In the genomic region with DNA sequence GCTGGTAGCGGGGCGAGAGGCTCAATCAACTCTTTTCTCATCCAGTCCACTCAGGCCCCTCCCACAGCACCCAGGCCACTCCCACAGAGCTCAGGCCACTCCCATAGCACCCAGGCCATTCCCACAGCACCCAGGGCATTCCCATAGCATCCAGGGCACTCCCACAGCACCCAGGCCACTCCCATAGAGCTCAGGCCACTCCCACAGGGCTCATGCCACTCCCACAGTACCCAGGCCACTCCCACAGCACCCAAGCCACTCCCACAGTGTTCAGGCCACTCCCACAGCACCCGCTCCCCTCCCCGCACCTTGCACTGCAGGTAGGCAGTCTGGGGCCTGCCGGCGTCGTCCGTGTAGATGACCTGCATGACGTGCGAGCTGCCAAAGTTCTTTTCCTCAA, we compare ENCODE assay signal across 8 cellular contexts. TPM values are rescaled to one million over a fixed set of nuclear protein-coding genes. Genes with fewer than 3 reads are reported as not detected.
DNase-seq lines count a peak whose midpoint lies in the region; ATAC-seq and TF ChIP-seq lines count a peak whose summit lies in the region.
"Not testable (repeated sequence)": the region's sequence is repeated elsewhere in the genome, so short reads cannot be mapped to it uniquely, and the experiment has no call there.

No MANE protein-coding gene starts in this region.

- not testable (repeated sequence) for BruUV-seq in MCF 10A (replicated peaks; lab: Mats Ljungman, UMichigan)

- H3K4me1 Mint-ChIP-seq in MCF 10A (ENCODE audit: insufficient read depth, unreplicated experiment), result not testable (repeated sequence)
- H3K4me1 Mint-ChIP-seq in immature natural killer cell, result peaks cover 6 to 11% of the 10 kb centered on the region in 2 donors

- H3K27me3 ChIP-seq in psoas muscle (ENCODE audit: insufficient read depth in 3 of 3, low read length in 2 of 3), result not testable (repeated sequence)

- not testable (repeated sequence) for H3K36me3 ChIP-seq in psoas muscle (ENCODE audit: insufficient read depth in 1 of 2, low read depth in 1 of 2)

- H3K27me3 Mint-ChIP-seq in MCF 10A (ENCODE audit: insufficient read depth, unreplicated experiment); immature natural killer cell (ENCODE audit: low read depth in 3 of 3): not testable (repeated sequence)

- intact Hi-C loops in MCF 10A (cut with micrococcal nuclease); psoas muscle (cut with DNase I): not testable (repeated sequence)

- TF ChIP-seq CTCF in MCF 10A (IDR thresholded peaks at IDR 0.05; ENCODE audit: unreplicated experiment); psoas muscle (IDR thresholded peaks at IDR 0.05): not testable (repeated sequence)

- H3K4me3 Mint-ChIP-seq in MCF 10A (ENCODE audit: unreplicated experiment); immature natural killer cell: not testable (repeated sequence)

- peak; percentile 30 for ATAC-seq in GM18502 (IDR thresholded peaks at IDR 0.05; ENCODE audit: poor library complexity, unreplicated experiment)
- peak in 3 of 4 donors; percentile 5 to 26 (median 12) for ATAC-seq in psoas muscle

- H3K4me3 ChIP-seq in psoas muscle, result not testable (repeated sequence)

- 28 to 61% (median 47%) methylated on average over 3 to 10 of the region's 10 CpGs for WGBS in psoas muscle, 3 donors

- H3K27ac ChIP-seq in psoas muscle, result not testable (repeated sequence)

- DNase-seq in ACHN, result peak; percentile 36
- DNase-seq in NCI-H460 (ENCODE audit: extremely low read depth, low read depth), result peak; percentile 38
- peak; percentile 30 for DNase-seq in T-helper 9 cell
- peak; percentile 41 for DNase-seq in activated T-cell treated with anti-CD3 and anti-CD28 coated beads for 48 hours (ENCODE audit: low read depth)
- peak; percentile 53 for DNase-seq in MCF 10A (ENCODE audit: unreplicated experiment)
- peak; percentile 38 to 45 (median 44) for DNase-seq in immature natural killer cell
- DNase-seq in psoas muscle, result not testable (repeated sequence)

- POLR2A ChIA-PET in MCF 10A (lab: Yijun Ruan, JAX), result not testable (repeated sequence)

- CTCF ChIA-PET in MCF 10A (lab: Yijun Ruan, JAX), result not testable (repeated sequence)

- not testable (repeated sequence) for H3K9me3 Mint-ChIP-seq in MCF 10A (ENCODE audit: unreplicated experiment); immature natural killer cell

- H3K9me3 ChIP-seq in psoas muscle, result not testable (repeated sequence)

- H3K36me3 Mint-ChIP-seq in MCF 10A (ENCODE audit: insufficient read depth, unreplicated experiment); immature natural killer cell: not testable (repeated sequence)

- not testable (repeated sequence) for H3K4me1 ChIP-seq in psoas muscle

- in situ Hi-C loops in ACHN (cut with HindIII; ENCODE audit: low pct_ligation_motif_present, low pct_unique_long_range_greater_than_20kb, low sequenced_read_pairs), result not testable (repeated sequence)

- not testable (repeated sequence) for H3K27ac Mint-ChIP-seq in MCF 10A (ENCODE audit: low read depth, unreplicated experiment); immature natural killer cell

RNA-seq across cellular contexts. Expression of a gene that starts 8.1 kb away (rescaled TPM):
- 29.9 and 30.5 TPM in 2 replicates for total RNA-seq in NCI-H460 (2014; rRNA removed; shearing (Covaris generic))
- polyA plus RNA-seq in NCI-H460 (2014; cell fraction: nucleus; rRNA removed), result 70.3 and 104 TPM in 2 replicates
- total RNA-seq in MCF 10A (2022) (49.7 and 52.9 TPM in 2 replicates), psoas muscle (10 to 100 TPM; 33.4 to 45.1 (median 38.7) TPM)
- polyA plus RNA-seq in immature natural killer cell (100 to 1,000 TPM; 237 to 306 (median 285) TPM), psoas muscle (10 to 100 TPM; 35.5 to 66.7 (median 53.0) TPM)

RNA-seq across cellular contexts. Expression of a gene that starts 29.0 kb away (rescaled TPM):
- not detected in 2 replicates for total RNA-seq in NCI-H460 (2014; rRNA removed; shearing (Covaris generic))
- 2.7 TPM in 1 of 2 replicates, not detected in the other for polyA plus RNA-seq in NCI-H460 (2014; cell fraction: nucleus; rRNA removed)
- not detected in 2 replicates for total RNA-seq in MCF 10A (2022)
- not detected for polyA plus RNA-seq in immature natural killer cell
- 100 to 1,000 TPM; 214 to 449 (median 298) TPM for total RNA-seq in psoas muscle
- polyA plus RNA-seq in psoas muscle, result 1,000 to 10,000 TPM in 1 of 3 donors, 100 to 1,000 TPM in 2; 285 to 1,581 (median 569) TPM

RNA-seq across cellular contexts. Expression of a gene that starts 38.7 kb away (rescaled TPM):
- not detected in 2 replicates for total RNA-seq in NCI-H460 (2014; rRNA removed; shearing (Covaris generic))
- polyA plus RNA-seq in NCI-H460 (2014; cell fraction: nucleus; rRNA removed), result not detected in 2 replicates
- total RNA-seq in MCF 10A (2022), result not detected in 2 replicates
- under 1 TPM in 1 of 3 donors, not detected in 2; 0.22 TPM for polyA plus RNA-seq in immature natural killer cell
- not detected for total RNA-seq in psoas muscle
- not detected for polyA plus RNA-seq in psoas muscle

RNA-seq across cellular contexts. Expression of a gene that starts 46.0 kb away (rescaled TPM):
- 7.9 and 9.3 TPM in 2 replicates for total RNA-seq in NCI-H460 (2014; rRNA removed; shearing (Covaris generic))
- polyA plus RNA-seq in NCI-H460 (2014; cell fraction: nucleus; rRNA removed), result 29.7 and 36.5 TPM in 2 replicates
- total RNA-seq in MCF 10A (2022), result 19.2 and 22.8 TPM in 2 replicates
- 10 to 100 TPM in 1 of 3 donors, 1 to 10 TPM in 2; 5.1 to 23.3 (median 7.2) TPM for polyA plus RNA-seq in immature natural killer cell
- total RNA-seq in psoas muscle, result 10 to 100 TPM in 3 of 4 donors, 1 to 10 TPM in 1; 7.7 to 13.1 (median 10.4) TPM
- 1 to 10 TPM; 7.1 to 9.6 (median 7.1) TPM for polyA plus RNA-seq in psoas muscle

Comparison
In these comparisons a context has a peak if more than half of its experiments do, and no peak if none do; other contexts are left out.
1. RNA of a gene that starts 29.0 kb away (total RNA-seq): 214 to 449 TPM in psoas muscle; not detected in NCI-H460 and not detected in MCF 10A; every median in the first group is over 100 times any median in the second.